Comparison of ENCODE assay signal across 1 cellular context in the genomic region with DNA sequence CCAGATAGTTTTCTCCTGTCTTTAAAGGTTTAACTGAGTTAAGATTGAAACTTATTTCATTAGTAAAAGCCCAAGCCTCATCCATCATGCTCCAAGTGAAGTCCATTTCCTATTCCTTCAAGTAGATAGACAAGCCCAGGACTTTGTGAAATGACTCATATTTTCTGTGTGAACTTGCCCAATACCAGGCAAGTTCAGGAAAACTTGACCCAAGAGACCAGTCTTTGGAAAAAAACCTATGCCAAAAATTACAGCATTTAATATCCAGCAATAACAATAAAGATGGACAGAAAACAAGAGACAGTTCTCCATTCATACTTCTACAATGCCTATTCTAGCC.
TF ChIP-seq lines count a peak whose summit lies in the region.

No MANE protein-coding gene starts in this region.

TF ChIP-seq in GM12878, 131 proteins besides CTCF, POLR2A, EP300 and RAD21:
- TF ChIP-seq BHLHE40 (IDR thresholded peaks at IDR 0.05; ENCODE audit: borderline replicate concordance in 1 of 2, low read depth in 2 of 2, low read length in 1 of 2) (no peak), EZH2 (IDR thresholded peaks at IDR 0.05; ENCODE audit: borderline replicate concordance, control insufficient read depth, low read depth, low read length) (no peak), IRF5 (IDR thresholded peaks at IDR 0.05; ENCODE audit: borderline replicate concordance) (no peak), MYC (IDR thresholded peaks at IDR 0.05; ENCODE audit: insufficient read depth, insufficient read length, insufficient replicate concordance, low read length, severe bottlenecking) (no peak), ZNF217 (IDR thresholded peaks at IDR 0.05) (no peak), MXI1 (IDR thresholded peaks at IDR 0.05; ENCODE audit: low read depth, low read length) (no peak), TAF1 (IDR thresholded peaks at IDR 0.05; ENCODE audit: borderline replicate concordance, low read depth, low read length) (no peak), NR2F1 (conservative IDR thresholded peaks at IDR 0.05) (no peak), SMAD5 (IDR thresholded peaks at IDR 0.05; ENCODE audit: low read depth) (no peak), ATF7 (IDR thresholded peaks at IDR 0.05; ENCODE audit: low read depth) (no peak)
- TF ChIP-seq, protein P1, sequence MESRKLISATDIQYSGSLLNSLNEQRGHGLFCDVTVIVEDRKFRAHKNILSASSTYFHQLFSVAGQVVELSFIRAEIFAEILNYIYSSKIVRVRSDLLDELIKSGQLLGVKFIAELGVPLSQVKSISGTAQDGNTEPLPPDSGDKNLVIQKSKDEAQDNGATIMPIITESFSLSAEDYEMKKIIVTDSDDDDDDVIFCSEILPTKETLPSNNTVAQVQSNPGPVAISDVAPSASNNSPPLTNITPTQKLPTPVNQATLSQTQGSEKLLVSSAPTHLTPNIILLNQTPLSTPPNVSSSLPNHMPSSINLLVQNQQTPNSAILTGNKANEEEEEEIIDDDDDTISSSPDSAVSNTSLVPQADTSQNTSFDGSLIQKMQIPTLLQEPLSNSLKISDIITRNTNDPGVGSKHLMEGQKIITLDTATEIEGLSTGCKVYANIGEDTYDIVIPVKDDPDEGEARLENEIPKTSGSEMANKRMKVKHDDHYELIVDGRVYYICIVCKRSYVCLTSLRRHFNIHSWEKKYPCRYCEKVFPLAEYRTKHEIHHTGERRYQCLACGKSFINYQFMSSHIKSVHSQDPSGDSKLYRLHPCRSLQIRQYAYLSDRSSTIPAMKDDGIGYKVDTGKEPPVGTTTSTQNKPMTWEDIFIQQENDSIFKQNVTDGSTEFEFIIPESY (IDR thresholded peaks at IDR 0.05), result no peak
